16 cellular contexts compared by ENCODE assay signal in genomic region chr14:22566845-22567244, GRCh38. TPM values are rescaled to one million over a fixed set of nuclear protein-coding genes. Genes with fewer than 3 reads are reported as not detected.
A peak's percentile ranks its signal among the peaks of the same experiment; 100 is the strongest.
DNase-seq lines count a peak whose midpoint lies in the region; ATAC-seq and TF ChIP-seq lines count a peak whose summit lies in the region.
"Had no signal": no experiment of that assay in that cellular context is flagged by ENCODE, and none has a peak within 500 bp of the region (broad histone marks: within the 10 kb centered on the region; RNA-seq: fewer than 3 reads in every experiment).

No MANE protein-coding gene starts in this region.

- H3K4me3 Mint-ChIP-seq in activated naive CD4-positive, alpha-beta T cell treated with anti-CD3 and anti-CD28 coated beads, Interleukin-2, amount 50 U/mL, for 24 hours: peak overlapping the region; percentile 81
- H3K4me3 Mint-ChIP-seq in activated T-helper 17 cell treated with anti-CD3 and anti-CD28 coated beads, Interleukin-2, amount 50 U/mL, for 72 hours: peak overlapping the region; percentile 88

- DNase-seq in activated naive CD4-positive, alpha-beta T cell treated with anti-CD3 and anti-CD28 coated beads, Interleukin-2, amount 50 U/mL, for 16 hours: no peak
- DNase-seq in vagina (ENCODE audit: extremely low spot score in 2 of 2) (no peak), cerebellum (ENCODE audit: low spot score) (no peak)
- DNase-seq: activated CD8-positive, alpha-beta memory T cell treated with anti-CD3 and anti-CD28 coated beads, Interleukin-2, amount 50 U/mL, for 48 hours; body of pancreas; DND-41; glutamatergic neuron; MV-4-11; NCI-H226; nucleus accumbens; PC-3 had no signal

- H3K36me3 ChIP-seq in muscle layer of duodenum (ENCODE audit: control insufficient read depth in 1 of 2, insufficient read depth in 2 of 2, low read length in 2 of 2) (peaks cover 0 to 25% of the 10 kb centered on the region in 2 donors), vagina (peaks cover 0 to 13% of the 10 kb centered on the region in 2 donors)

- peaks cover 22% of the 10 kb centered on the region for H3K36me3 Mint-ChIP-seq in activated naive CD4-positive, alpha-beta T cell treated with anti-CD3 and anti-CD28 coated beads, Interleukin-2, amount 50 U/mL, for 24 hours
- H3K36me3 Mint-ChIP-seq in activated T-helper 17 cell treated with anti-CD3 and anti-CD28 coated beads, Interleukin-2, amount 50 U/mL, for 72 hours (ENCODE audit: low read depth): peaks cover 98% of the 10 kb centered on the region

- H3K27me3 ChIP-seq in muscle layer of duodenum (ENCODE audit: low read depth, low read length): no peaks in the 10 kb centered on the region
- no peaks in the 10 kb centered on the region for H3K27me3 ChIP-seq in vagina
- H3K27me3 ChIP-seq: body of pancreas had no signal

- no peaks in the 10 kb centered on the region for H3K27me3 Mint-ChIP-seq in activated naive CD4-positive, alpha-beta T cell treated with anti-CD3 and anti-CD28 coated beads, Interleukin-2, amount 50 U/mL, for 24 hours
- H3K27me3 Mint-ChIP-seq in activated T-helper 17 cell treated with anti-CD3 and anti-CD28 coated beads, Interleukin-2, amount 50 U/mL, for 72 hours: no peaks in the 10 kb centered on the region

- TF ChIP-seq POLR2A in vagina (IDR thresholded peaks at IDR 0.05): no peak

- H3K27ac ChIP-seq in muscle layer of duodenum (ENCODE audit: low read length) (peak overlapping the region; percentile 33), vagina (peak overlapping the region; percentile 36)
- H3K27ac ChIP-seq: body of pancreas had no signal

- H3K9me3 ChIP-seq in muscle layer of duodenum (ENCODE audit: control insufficient read depth in 1 of 2, low read length in 2 of 2): no peaks in the 10 kb centered on the region
- H3K9me3 ChIP-seq in vagina: no peaks in the 10 kb centered on the region
- H3K9me3 ChIP-seq: body of pancreas had no signal

- H3K4me3 ChIP-seq in muscle layer of duodenum (ENCODE audit: low read depth in 1 of 2, low read length in 2 of 2) (no peak overlapping the region), vagina (no peak overlapping the region)
- H3K4me3 ChIP-seq: body of pancreas had no signal

- H3K27ac Mint-ChIP-seq in activated naive CD4-positive, alpha-beta T cell treated with anti-CD3 and anti-CD28 coated beads, Interleukin-2, amount 50 U/mL, for 24 hours: peak overlapping the region; percentile 97
- peak overlapping the region; percentile 99 for H3K27ac Mint-ChIP-seq in activated T-helper 17 cell treated with anti-CD3 and anti-CD28 coated beads, Interleukin-2, amount 50 U/mL, for 72 hours

- ATAC-seq in activated T-helper 17 cell treated with anti-CD3 and anti-CD28 coated beads, Interleukin-2, amount 50 U/mL, for 72 hours (replicated peaks): peak; percentile 52
- ATAC-seq in GM19328 (IDR thresholded peaks at IDR 0.05; ENCODE audit: unreplicated experiment): no peak
- no peak for ATAC-seq in HG02981 (IDR thresholded peaks at IDR 0.05; ENCODE audit: unreplicated experiment)
- ATAC-seq: body of pancreas had no signal

- intact Hi-C loops in vagina (cut with DNase I): loop anchor here (10.0 kb wide), 1 partner anchor 148 kb away; no protein-coding TSS in a partner anchor

- H3K9me3 Mint-ChIP-seq in activated naive CD4-positive, alpha-beta T cell treated with anti-CD3 and anti-CD28 coated beads, Interleukin-2, amount 50 U/mL, for 24 hours: peaks cover 9% of the 10 kb centered on the region
- no peaks in the 10 kb centered on the region for H3K9me3 Mint-ChIP-seq in activated T-helper 17 cell treated with anti-CD3 and anti-CD28 coated beads, Interleukin-2, amount 50 U/mL, for 72 hours

- H3K4me1 Mint-ChIP-seq in activated naive CD4-positive, alpha-beta T cell treated with anti-CD3 and anti-CD28 coated beads, Interleukin-2, amount 50 U/mL, for 24 hours: peaks cover 86% of the 10 kb centered on the region
- H3K4me1 Mint-ChIP-seq in activated T-helper 17 cell treated with anti-CD3 and anti-CD28 coated beads, Interleukin-2, amount 50 U/mL, for 72 hours: peaks cover 50% of the 10 kb centered on the region

- H3K4me1 ChIP-seq in muscle layer of duodenum (ENCODE audit: control insufficient read depth in 1 of 2, insufficient read depth in 2 of 2, low read length in 2 of 2): peaks cover 4 to 5% of the 10 kb centered on the region in 2 donors
- peaks cover 56% of the 10 kb centered on the region for H3K4me1 ChIP-seq in vagina

- no peak for TF ChIP-seq CTCF in vagina (IDR thresholded peaks at IDR 0.05)

RNA-seq across cellular contexts. Expression of gene DAD1, which starts 22.2 kb away (rescaled TPM):
- 100 to 1,000 TPM; 218 to 229 TPM for total RNA-seq in activated T-helper 17 cell treated with anti-CD3 and anti-CD28 coated beads, Interleukin-2, amount 50 U/mL, for 72 hours
- total RNA-seq in vagina (145 TPM), cerebellum (77.2 TPM)

RNA-seq across cellular contexts. Expression of gene ABHD4, which starts 31.3 kb away (rescaled TPM):
- 10 to 100 TPM; 11.2 to 31.0 TPM for total RNA-seq in activated T-helper 17 cell treated with anti-CD3 and anti-CD28 coated beads, Interleukin-2, amount 50 U/mL, for 72 hours
- total RNA-seq in vagina: 31.9 TPM
- 6.1 TPM for total RNA-seq in cerebellum
